Comparison of ENCODE assay signal across 19 cellular contexts in the genomic region with DNA sequence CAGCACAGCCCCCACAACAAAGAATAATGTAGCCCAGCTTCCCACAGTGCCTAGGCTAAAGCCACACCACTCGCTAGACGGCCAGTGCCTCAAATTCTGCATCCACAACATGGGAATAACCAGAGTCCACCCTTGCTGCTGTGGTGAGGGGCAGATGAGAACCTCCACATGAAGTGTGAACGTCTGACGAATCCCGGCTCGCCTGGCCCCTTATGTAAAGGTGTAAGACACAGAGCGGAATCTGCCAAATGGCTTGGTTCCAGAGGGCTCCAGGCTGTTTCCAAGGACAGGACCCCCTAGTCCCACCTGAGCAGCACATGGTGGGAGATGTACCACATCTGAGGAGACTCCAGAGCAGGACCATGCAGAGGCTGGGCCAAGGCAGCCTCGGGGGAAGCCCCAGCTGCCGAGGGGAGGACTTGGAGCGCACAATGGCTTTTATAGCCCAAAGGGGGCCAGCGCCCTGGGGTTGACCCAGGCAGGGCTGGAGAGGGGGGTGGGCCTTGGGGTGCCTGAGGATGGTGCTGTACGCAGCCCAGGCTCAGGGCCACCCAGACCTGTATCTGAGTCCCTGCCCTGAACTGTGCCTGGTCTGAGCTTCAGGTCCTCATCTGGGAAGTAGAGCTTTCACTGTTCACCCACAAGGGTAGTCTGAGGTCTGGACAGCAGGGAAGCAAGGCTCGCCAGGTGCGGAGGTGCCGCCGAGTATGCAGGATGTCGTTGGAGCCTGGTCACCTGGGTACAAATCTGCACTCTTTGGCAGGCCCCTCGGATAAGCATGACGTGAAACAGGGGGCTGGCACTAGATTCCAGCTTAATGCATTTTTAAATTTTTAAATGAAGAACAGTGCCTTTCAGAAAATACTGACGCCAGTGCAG.
"Had no signal": no experiment of that assay in that cellular context is flagged by ENCODE, and none has a peak within 500 bp of the region (broad histone marks: within the 10 kb centered on the region; RNA-seq: fewer than 3 reads in every experiment).

No MANE protein-coding gene starts in this region.

- H3K4me3 Mint-ChIP-seq: activated CD4-positive, alpha-beta T cell treated with anti-CD3 and anti-CD28 coated beads, Interleukin-2, amount 10 ng/mL, durations not matched to agents 7 days and 5 days; activated naive CD4-positive, alpha-beta T cell treated with anti-CD3 and anti-CD28 coated beads for 36 hours; activated T-helper 17 cell treated with anti-CD3 and anti-CD28 coated beads, Interleukin-2, amount 50 U/mL, for 72 hours; central memory CD8-positive, alpha-beta T cell; neural crest cell; stimulated activated memory B cell treated with anti-CD40 and anti-IgM and Interleukin-4, amounts not matched to agents 10 μg/mL and 1 μg/mL and 100 μg/mL, for 72 hours; T-helper 1 cell treated with Interleukin-12 subunit alpha and Interleukin-12 subunit beta and Interleukin-4 antibody, amounts not matched to agents 30 μg/mL and 1 μg/mL, for 36 hours had no signal

- H3K9me3 ChIP-seq: upper lobe of right lung had no signal

- H3K27me3 ChIP-seq: upper lobe of right lung had no signal

- H3K9ac ChIP-seq: parathyroid adenoma had no signal

- DNase-seq: activated CD4-positive, alpha-beta T cell treated with anti-CD3 and anti-CD28 coated beads, Interleukin-2, amount 10 ng/mL, durations not matched to agents 7 days and 5 days; activated CD4-positive, CD25-positive, alpha-beta regulatory T cell; activated CD8-positive, alpha-beta memory T cell treated with anti-CD3 and anti-CD28 coated beads for 24 hours; activated naive CD4-positive, alpha-beta T cell treated with anti-CD3 and anti-CD28 coated beads for 36 hours; activated T-cell treated with anti-CD3 and anti-CD28 coated beads for 4 hours; cortex of kidney; effector memory CD4-positive, alpha-beta T cell; glutamatergic neuron; left colon; retina; upper lobe of right lung had no signal

- H3K4me1 ChIP-seq: parathyroid adenoma had no signal

- H3K4me3 ChIP-seq: SK-N-MC, skin epidermis, upper lobe of right lung had no signal

- H2AFZ ChIP-seq: parathyroid adenoma had no signal

- ATAC-seq: activated T-helper 17 cell treated with anti-CD3 and anti-CD28 coated beads, Interleukin-2, amount 50 U/mL, for 72 hours; left colon; stimulated activated memory B cell treated with anti-CD40 and anti-IgM and Interleukin-4, amounts not matched to agents 10 μg/mL and 1 μg/mL and 100 μg/mL, for 72 hours; upper lobe of right lung had no signal

- H3K27ac ChIP-seq: parathyroid adenoma, SK-N-MC, upper lobe of right lung had no signal

- H3K27ac Mint-ChIP-seq: activated CD4-positive, alpha-beta T cell treated with anti-CD3 and anti-CD28 coated beads, Interleukin-2, amount 10 ng/mL, durations not matched to agents 7 days and 5 days; activated naive CD4-positive, alpha-beta T cell treated with anti-CD3 and anti-CD28 coated beads for 36 hours; activated T-helper 17 cell treated with anti-CD3 and anti-CD28 coated beads, Interleukin-2, amount 50 U/mL, for 72 hours; stimulated activated memory B cell treated with anti-CD40 and anti-IgM and Interleukin-4, amounts not matched to agents 10 μg/mL and 1 μg/mL and 100 μg/mL, for 72 hours; T-helper 1 cell treated with Interleukin-12 subunit alpha and Interleukin-12 subunit beta and Interleukin-4 antibody, amounts not matched to agents 30 μg/mL and 1 μg/mL, for 36 hours had no signal

- H3K4me1 Mint-ChIP-seq: activated T-helper 17 cell treated with anti-CD3 and anti-CD28 coated beads, Interleukin-2, amount 50 U/mL, for 72 hours; central memory CD8-positive, alpha-beta T cell; stimulated activated memory B cell treated with anti-CD40 and anti-IgM and Interleukin-4, amounts not matched to agents 10 μg/mL and 1 μg/mL and 100 μg/mL, for 72 hours had no signal

- H3K36me3 Mint-ChIP-seq: stimulated activated memory B cell treated with anti-CD40 and anti-IgM and Interleukin-4, amounts not matched to agents 10 μg/mL and 1 μg/mL and 100 μg/mL, for 72 hours had no signal

- H3K9me3 Mint-ChIP-seq: activated CD4-positive, alpha-beta T cell treated with anti-CD3 and anti-CD28 coated beads, Interleukin-2, amount 10 ng/mL, durations not matched to agents 7 days and 5 days; activated naive CD4-positive, alpha-beta T cell treated with anti-CD3 and anti-CD28 coated beads for 36 hours; activated T-helper 17 cell treated with anti-CD3 and anti-CD28 coated beads, Interleukin-2, amount 50 U/mL, for 72 hours; central memory CD8-positive, alpha-beta T cell; neural crest cell; stimulated activated memory B cell treated with anti-CD40 and anti-IgM and Interleukin-4, amounts not matched to agents 10 μg/mL and 1 μg/mL and 100 μg/mL, for 72 hours; T-helper 1 cell treated with Interleukin-12 subunit alpha and Interleukin-12 subunit beta and Interleukin-4 antibody, amounts not matched to agents 30 μg/mL and 1 μg/mL, for 36 hours had no signal

- H3K27me3 Mint-ChIP-seq: activated CD4-positive, alpha-beta T cell treated with anti-CD3 and anti-CD28 coated beads, Interleukin-2, amount 10 ng/mL, durations not matched to agents 7 days and 5 days; activated T-helper 17 cell treated with anti-CD3 and anti-CD28 coated beads, Interleukin-2, amount 50 U/mL, for 72 hours had no signal
